9 cellular contexts compared by ENCODE assay signal in the genomic region with DNA sequence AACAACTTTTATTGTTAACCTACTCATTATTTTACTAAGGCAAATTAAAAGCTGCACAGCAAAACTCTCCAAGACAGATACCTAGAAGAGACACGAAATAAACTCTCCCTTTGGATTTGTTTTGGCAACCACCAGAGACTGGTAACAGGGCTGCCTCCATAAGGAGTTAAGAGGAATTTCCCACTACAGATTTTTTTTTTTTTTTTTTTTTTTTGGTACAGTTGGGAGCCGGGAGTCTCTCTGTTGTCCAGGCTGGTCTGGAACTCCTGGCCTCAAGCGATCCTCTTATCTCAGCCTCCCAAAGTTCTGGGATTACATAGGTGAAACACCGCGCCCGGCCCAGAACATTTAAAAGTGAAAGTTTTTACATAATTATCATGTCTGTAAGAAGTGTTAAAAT.
A peak's percentile ranks its signal among the peaks of the same experiment; 100 is the strongest.
DNase-seq lines count a peak whose midpoint lies in the region; ATAC-seq and TF ChIP-seq lines count a peak whose summit lies in the region.
"Had no signal": no experiment of that assay in that cellular context is flagged by ENCODE, and none has a peak within 500 bp of the region (broad histone marks: within the 10 kb centered on the region; RNA-seq: fewer than 3 reads in every experiment).

No MANE protein-coding gene starts in this region.

- intact Hi-C loops in right lobe of liver (cut with DNase I) (no loop called here), left colon (cut with DNase I, micrococcal nuclease) (no loop called here)

- WGBS in right lobe of liver (ENCODE audit: insufficient coverage, low coverage, low lambda C conversion rate, missing lambda C conversion rate): 33% methylated on average over 6 of the region's 6 CpGs
- WGBS in tibial nerve, 2 donors: 31 to 40% methylated on average over 6 of the region's 6 CpGs

- no peak for TF ChIP-seq POLR2A in right lobe of liver (IDR thresholded peaks at IDR 0.05)
- no peak for TF ChIP-seq POLR2A in tibial nerve (IDR thresholded peaks at IDR 0.05)

- H3K27me3 ChIP-seq in right lobe of liver (no peaks in the 10 kb centered on the region), tibial nerve (no peaks in the 10 kb centered on the region)

- peaks cover 0 to 32% (median 8%) of the 10 kb centered on the region in 4 donors for H3K4me1 ChIP-seq in right lobe of liver
- peaks cover 0 to 45% (median 19%) of the 10 kb centered on the region in 4 donors for H3K4me1 ChIP-seq in tibial nerve

- no peak for TF ChIP-seq EP300 in tibial nerve (IDR thresholded peaks at IDR 0.05)

- DNase-seq in DMS 273 (lab: John Stamatoyannopoulos, UW; ENCODE audit: unreplicated experiment) (peak; percentile 7), DMS 273 treated with DMSO at 0.1 percent for 48 hours (lab: John Stamatoyannopoulos, UW) (no peak), astrocyte of the spinal cord (ENCODE audit: low read depth, low spot score) (peak; percentile 28), right lobe of liver (no peak), tibial nerve (ENCODE audit: low spot score in 2 of 2) (no peak), T-helper 9 cell (no peak), left colon (no peak)
- DNase-seq in activated CD4-positive, alpha-beta T cell treated with anti-CD3 and anti-CD28 coated beads, Interleukin-2, amount 50 U/mL, for 1 hour: no peak

- H3K27ac ChIP-seq in right lobe of liver (peak overlapping the region in 2 of 3 donors; percentile 2 to 83), tibial nerve (peak overlapping the region; percentile 81 to 97 (median 92))
- H3K27ac ChIP-seq: 22Rv1 had no signal

- ATAC-seq in right lobe of liver (no peak), left colon (no peak)

- no peak for TF ChIP-seq CTCF in astrocyte of the spinal cord (IDR thresholded peaks at IDR 0.05; ENCODE audit: low read depth, low read length)
- TF ChIP-seq CTCF in right lobe of liver (IDR thresholded peaks at IDR 0.05): no peak
- TF ChIP-seq CTCF in tibial nerve (IDR thresholded peaks at IDR 0.05): no peak

- H3K36me3 ChIP-seq in right lobe of liver: no peaks in the 10 kb centered on the region
- no peaks in the 10 kb centered on the region for H3K36me3 ChIP-seq in tibial nerve

- in situ Hi-C loops in astrocyte of the spinal cord (cut with HindIII; ENCODE audit: low sequenced_read_pairs): no loop called here

- no peak overlapping the region for H3K4me3 ChIP-seq in astrocyte of the spinal cord (ENCODE audit: low read depth, low read length)
- no peak overlapping the region for H3K4me3 ChIP-seq in right lobe of liver
- peak overlapping the region in 1 of 4 donors; percentile 90 for H3K4me3 ChIP-seq in tibial nerve

- H3K9me3 ChIP-seq in right lobe of liver (no peaks in the 10 kb centered on the region), tibial nerve (no peaks in the 10 kb centered on the region)

Comparison
In these comparisons a context has a peak if more than half of its experiments do, and no peak if none do; other contexts are left out.
1. DNase-seq: peak in DMS 273 (single experiment) and astrocyte of the spinal cord (single experiment); none in DMS 273 treated with DMSO at 0.1 percent for 48 hours (single experiment), right lobe of liver (0 of 3), tibial nerve (0 of 2), T-helper 9 cell (single experiment), activated CD4-positive, alpha-beta T cell treated with anti-CD3 and anti-CD28 coated beads, Interleukin-2, amount 50 U/mL, for 1 hour (single experiment) and left colon (0 of 2).